Comparison of ENCODE assay signal across 8 cellular contexts in the genomic region with DNA sequence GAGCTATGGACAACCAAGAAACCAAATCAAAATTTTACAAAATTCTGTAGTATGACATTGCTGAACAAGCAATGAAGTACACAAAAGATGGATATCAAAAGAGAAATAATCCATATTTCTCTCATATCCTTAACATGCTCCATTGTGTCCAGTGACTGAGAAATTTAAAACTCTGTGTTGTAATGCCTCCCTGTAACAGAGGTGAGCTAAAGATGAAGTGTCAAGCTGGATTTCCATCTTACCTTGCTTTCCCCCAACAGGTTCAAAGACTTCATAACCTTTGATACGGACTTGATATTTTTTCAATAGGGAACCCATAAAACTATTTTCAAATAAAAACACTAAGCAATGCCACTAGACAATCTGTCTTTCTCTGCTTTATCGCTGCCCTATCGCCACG.
DNase-seq lines count a peak whose midpoint lies in the region; ATAC-seq, FAIRE-seq and TF ChIP-seq lines count a peak whose summit lies in the region.

No MANE protein-coding gene starts in this region.

- H3K4me1 Mint-ChIP-seq in activated T-cell treated with anti-CD3 and anti-CD28 coated beads, Interleukin-2, amount 50 U/mL, for 4 hours (ENCODE audit: low read depth) = peaks cover 22% of the 10 kb centered on the region

- intact Hi-C loops in ascending aorta (cut with DNase I) (no loop called here), HepG2 (cut with micrococcal nuclease; ENCODE audit: unreplicated experiment) (no loop called here), tibial artery (cut with DNase I; ENCODE audit: low total_unique reads) (no loop called here), mucosa of descending colon (cut with DNase I, micrococcal nuclease) (no loop called here)

- peaks cover 0 to 18% of the 10 kb centered on the region in 2 donors for H3K4me1 ChIP-seq in ascending aorta
- H3K4me1 ChIP-seq in HepG2 (ENCODE audit: insufficient read depth, low read length) = peaks cover 49% of the 10 kb centered on the region
- H3K4me1 ChIP-seq in tibial artery = peaks cover 0 to 39% (median 20%) of the 10 kb centered on the region in 4 donors
- peaks cover 5% of the 10 kb centered on the region for H3K4me1 ChIP-seq in mucosa of descending colon (ENCODE audit: low read depth)

- H3K79me2 ChIP-seq in HepG2 (ENCODE audit: insufficient read depth, low read length) = peaks cover 9% of the 10 kb centered on the region

- TF ChIP-seq CTCF in ascending aorta (IDR thresholded peaks at IDR 0.05) (peak in 1 of 3 experiments; percentile 12), HepG2 (CRISPR knock-in tag; IDR thresholded peaks at IDR 0.05) (no peak), tibial artery (IDR thresholded peaks at IDR 0.05) (no peak), mucosa of descending colon (IDR thresholded peaks at IDR 0.05) (no peak)

- H3K36me3 Mint-ChIP-seq in activated T-cell treated with anti-CD3 and anti-CD28 coated beads, Interleukin-2, amount 50 U/mL, for 4 hours (ENCODE audit: insufficient read depth) = no peaks in the 10 kb centered on the region

- peak overlapping the region; percentile 80; the same call in 1 of the 2 replicates for H3K9ac ChIP-seq in HepG2 (ENCODE audit: insufficient read depth, low read depth, low read length)

- no peak for TF ChIP-seq POLR2A in HepG2 (IDR thresholded peaks at IDR 0.05; ENCODE audit: insufficient read depth in 1 of 2, low read depth in 2 of 2, low read length in 2 of 2)

- H3K36me3 ChIP-seq in ascending aorta = no peaks in the 10 kb centered on the region
- H3K36me3 ChIP-seq in HepG2 (replicated peaks in 1 of 2; ENCODE audit: control insufficient read depth in 1 of 2, insufficient read depth in 2 of 2, low read length in 2 of 2) = no peaks in the 10 kb centered on the region
- no peaks in the 10 kb centered on the region for H3K36me3 ChIP-seq in tibial artery
- peaks cover 4% of the 10 kb centered on the region for H3K36me3 ChIP-seq in mucosa of descending colon (ENCODE audit: low read depth)

- 47% methylated on average over 4 of the region's 4 CpGs for WGBS in HepG2 (ENCODE audit: low lambda C conversion rate)

- peak overlapping the region; percentile 93 for H3K4me3 Mint-ChIP-seq in activated T-cell treated with anti-CD3 and anti-CD28 coated beads, Interleukin-2, amount 50 U/mL, for 4 hours

- CTCF ChIA-PET in HepG2 (lab: Yijun Ruan, JAX; ENCODE audit: low intra/inter-chr PET ratio, low total read pairs) = no interaction called here

- no peak for DNase-seq in activated T-cell treated with anti-CD3 and anti-CD28 coated beads, Interleukin-2, amount 50 U/mL, for 4 hours
- DNase-seq in activated T-cell treated with anti-CD3 and anti-CD28 coated beads for 4 hours = no peak
- DNase-seq in ascending aorta (ENCODE audit: low spot score in 2 of 2) = no peak
- no peak for DNase-seq in HepG2 (ENCODE audit: low spot score)
- DNase-seq in tibial artery = no peak
- DNase-seq in medulla oblongata (ENCODE audit: extremely low spot score) = no peak
- DNase-seq in NCI-H146 (lab: John Stamatoyannopoulos, UW) = no peak
- DNase-seq in mucosa of descending colon = no peak

- H3K27me3 ChIP-seq in ascending aorta (no peaks in the 10 kb centered on the region), HepG2 (ENCODE audit: control insufficient read depth in 1 of 2, insufficient read depth in 2 of 2, low read length in 2 of 2) (no peaks in the 10 kb centered on the region; a peak in 1 of 5 replicates), tibial artery (no peaks in the 10 kb centered on the region)

- H3K27ac ChIP-seq in ascending aorta (peak overlapping the region; percentile 96 to 98), HepG2 (ENCODE audit: extremely low read length, insufficient read depth, low read length) (no peak overlapping the region), tibial artery (peak overlapping the region; percentile 95 to 97)

- TF ChIP-seq RAD21 in HepG2 (CRISPR knock-in tag; IDR thresholded peaks at IDR 0.05) = no peak

- H3K4me3 ChIP-seq in ascending aorta = peak overlapping the region; percentile 87 to 90
- peak overlapping the region; percentile 80 to 93 (median 89) for H3K4me3 ChIP-seq in HepG2 (replicated peaks in 1 of 3; ENCODE audit: insufficient read depth in 1 of 3, low read depth in 2 of 3, low read length in 3 of 3)
- peak overlapping the region; percentile 69 to 89 for H3K4me3 ChIP-seq in tibial artery
- H3K4me3 ChIP-seq in mucosa of descending colon = no peak overlapping the region

- in situ Hi-C loops in HepG2 (cut with HindIII; ENCODE audit: extremely low pct_ligation_motif_present, low pct_unique_long_range_greater_than_20kb) = no loop called here

- no peaks in the 10 kb centered on the region for H3K9me3 ChIP-seq in ascending aorta
- H3K9me3 ChIP-seq in HepG2 (ENCODE audit: low read length) = no peaks in the 10 kb centered on the region
- no peaks in the 10 kb centered on the region for H3K9me3 ChIP-seq in tibial artery
- H3K9me3 ChIP-seq in mucosa of descending colon = no peaks in the 10 kb centered on the region

- no peak for FAIRE-seq in HepG2 (lab: Jason Lieb, UNC)

- H4K20me1 ChIP-seq in HepG2 (ENCODE audit: insufficient read depth, low read length) = no peaks in the 10 kb centered on the region

- POLR2A ChIA-PET in HepG2 (lab: Yijun Ruan, JAX) = interaction anchor here (0.6 to 5.6 kb wide), 6 partner anchors 7 to 799 kb away, joined by 3 to 282 read pairs (median 12); a partner anchor contains a TSS

- TF ChIP-seq EP300 in HepG2 (IDR thresholded peaks at IDR 0.05; ENCODE audit: low read depth in 2 of 2, low read length in 2 of 2) = no peak
- no peak for TF ChIP-seq EP300 in HepG2 (CRISPR knock-in tag; IDR thresholded peaks at IDR 0.05; ENCODE audit: borderline replicate concordance)

- no peaks in the 10 kb centered on the region for H3K9me3 Mint-ChIP-seq in activated T-cell treated with anti-CD3 and anti-CD28 coated beads, Interleukin-2, amount 50 U/mL, for 4 hours

- no peak overlapping the region for H2AFZ ChIP-seq in HepG2 (ENCODE audit: low read length)

- no TSS peak for BruUV-seq in HepG2 (replicated peaks; lab: Mats Ljungman, UMichigan)

- H3K27me3 Mint-ChIP-seq in activated T-cell treated with anti-CD3 and anti-CD28 coated beads, Interleukin-2, amount 50 U/mL, for 4 hours (ENCODE audit: low read depth) = no peaks in the 10 kb centered on the region

- no peak for ATAC-seq in activated T-cell treated with anti-CD3 and anti-CD28 coated beads, Interleukin-2, amount 50 U/mL, for 4 hours
- no peak for ATAC-seq in HepG2
- no peak for ATAC-seq in mucosa of descending colon

- H3K4me2 ChIP-seq in HepG2 (ENCODE audit: low read depth, low read length) = peak overlapping the region; percentile 79

TF ChIP-seq in HepG2, 621 proteins besides CTCF, POLR2A, EP300 and RAD21:
- TF ChIP-seq SIN3A (IDR thresholded peaks at IDR 0.05; ENCODE audit: borderline replicate concordance, low read depth, low read length) (0 out of 2 replicates have a peak, but pooled peaks have one; percentile 22), SAP130 (CRISPR knock-in tag; IDR thresholded peaks at IDR 0.05; ENCODE audit: low read depth) (0 out of 2 replicates have a peak, but pooled peaks have one; percentile 6)
- TF ChIP-seq, protein P1, sequence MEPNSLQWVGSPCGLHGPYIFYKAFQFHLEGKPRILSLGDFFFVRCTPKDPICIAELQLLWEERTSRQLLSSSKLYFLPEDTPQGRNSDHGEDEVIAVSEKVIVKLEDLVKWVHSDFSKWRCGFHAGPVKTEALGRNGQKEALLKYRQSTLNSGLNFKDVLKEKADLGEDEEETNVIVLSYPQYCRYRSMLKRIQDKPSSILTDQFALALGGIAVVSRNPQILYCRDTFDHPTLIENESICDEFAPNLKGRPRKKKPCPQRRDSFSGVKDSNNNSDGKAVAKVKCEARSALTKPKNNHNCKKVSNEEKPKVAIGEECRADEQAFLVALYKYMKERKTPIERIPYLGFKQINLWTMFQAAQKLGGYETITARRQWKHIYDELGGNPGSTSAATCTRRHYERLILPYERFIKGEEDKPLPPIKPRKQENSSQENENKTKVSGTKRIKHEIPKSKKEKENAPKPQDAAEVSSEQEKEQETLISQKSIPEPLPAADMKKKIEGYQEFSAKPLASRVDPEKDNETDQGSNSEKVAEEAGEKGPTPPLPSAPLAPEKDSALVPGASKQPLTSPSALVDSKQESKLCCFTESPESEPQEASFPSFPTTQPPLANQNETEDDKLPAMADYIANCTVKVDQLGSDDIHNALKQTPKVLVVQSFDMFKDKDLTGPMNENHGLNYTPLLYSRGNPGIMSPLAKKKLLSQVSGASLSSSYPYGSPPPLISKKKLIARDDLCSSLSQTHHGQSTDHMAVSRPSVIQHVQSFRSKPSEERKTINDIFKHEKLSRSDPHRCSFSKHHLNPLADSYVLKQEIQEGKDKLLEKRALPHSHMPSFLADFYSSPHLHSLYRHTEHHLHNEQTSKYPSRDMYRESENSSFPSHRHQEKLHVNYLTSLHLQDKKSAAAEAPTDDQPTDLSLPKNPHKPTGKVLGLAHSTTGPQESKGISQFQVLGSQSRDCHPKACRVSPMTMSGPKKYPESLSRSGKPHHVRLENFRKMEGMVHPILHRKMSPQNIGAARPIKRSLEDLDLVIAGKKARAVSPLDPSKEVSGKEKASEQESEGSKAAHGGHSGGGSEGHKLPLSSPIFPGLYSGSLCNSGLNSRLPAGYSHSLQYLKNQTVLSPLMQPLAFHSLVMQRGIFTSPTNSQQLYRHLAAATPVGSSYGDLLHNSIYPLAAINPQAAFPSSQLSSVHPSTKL (CRISPR knock-in tag; IDR thresholded peaks at IDR 0.05) = no peak
